1 cellular context compared by ENCODE assay signal in genomic region chr10:32139223-32140073, GRCh38.
TF ChIP-seq lines count a peak whose summit lies in the region.

No MANE protein-coding gene starts in this region.

TF ChIP-seq in K562, 482 proteins besides CTCF, POLR2A, EP300 and RAD21 (continued from another document and continues in another):
- TF ChIP-seq CHD7 (IDR thresholded peaks at IDR 0.05; ENCODE audit: low read depth, low read length) (no peak), ZNF79 (CRISPR knock-in tag; IDR thresholded peaks at IDR 0.05; ENCODE audit: low read depth) (no peak), ZBTB8A (IDR thresholded peaks at IDR 0.05; ENCODE audit: partially characterized antibody) (no peak), ZNF431 (CRISPR knock-in tag; IDR thresholded peaks at IDR 0.05) (no peak), STAT5B (CRISPR knock-in tag; IDR thresholded peaks at IDR 0.05) (no peak), POLR2AphosphoS2 (IDR thresholded peaks at IDR 0.05; ENCODE audit: low read length) (no peak), ZNF354B (CRISPR knock-in tag; IDR thresholded peaks at IDR 0.05) (no peak), CTCFL (IDR thresholded peaks at IDR 0.05; ENCODE audit: borderline replicate concordance, insufficient read depth, low read depth, low read length, poor library complexity, severe bottlenecking) (no peak), PTRF (tag; IDR thresholded peaks at IDR 0.05) (no peak), EHMT2 (IDR thresholded peaks at IDR 0.05) (peak; percentile 25; the same call in 1 of the 2 replicates), ZHX1 (conservative IDR thresholded peaks at IDR 0.05; ENCODE audit: low read length) (no peak), STAG1 (CRISPR knock-in tag; IDR thresholded peaks at IDR 0.05; ENCODE audit: borderline replicate concordance) (no peak), ZFP30 (CRISPR knock-in tag; IDR thresholded peaks at IDR 0.05; ENCODE audit: borderline replicate concordance) (no peak), CBX5 (IDR thresholded peaks at IDR 0.05; ENCODE audit: borderline replicate concordance, low read depth) (0 out of 2 replicates have a peak, but pooled peaks have one; percentile 32), SREBF2 (CRISPR knock-in tag; IDR thresholded peaks at IDR 0.05) (no peak), STAT6 (CRISPR knock-in tag; IDR thresholded peaks at IDR 0.05) (no peak), ZNF217 (CRISPR knock-in tag; IDR thresholded peaks at IDR 0.05) (no peak), SPI1 (IDR thresholded peaks at IDR 0.05; ENCODE audit: borderline replicate concordance, low read depth, low read length) (0 out of 2 replicates have a peak, but pooled peaks have one; percentile 5), KLF6 (CRISPR knock-in tag; IDR thresholded peaks at IDR 0.05; ENCODE audit: borderline replicate concordance) (no peak), FOXO4 (CRISPR knock-in tag; IDR thresholded peaks at IDR 0.05) (no peak), ZNF263 (CRISPR knock-in tag; IDR thresholded peaks at IDR 0.05; ENCODE audit: borderline replicate concordance) (no peak), TCF15 (CRISPR knock-in tag; IDR thresholded peaks at IDR 0.05) (no peak), PCBP2 (IDR thresholded peaks at IDR 0.05; ENCODE audit: low read depth, low read length, poor library complexity, severe bottlenecking) (no peak), TSHZ1 (CRISPR knock-in tag; IDR thresholded peaks at IDR 0.05) (no peak), CCAR2 (IDR thresholded peaks at IDR 0.05; ENCODE audit: low read depth, low read length) (no peak)
